Comparison of ENCODE assay signal across 11 cellular contexts in the genomic region with DNA sequence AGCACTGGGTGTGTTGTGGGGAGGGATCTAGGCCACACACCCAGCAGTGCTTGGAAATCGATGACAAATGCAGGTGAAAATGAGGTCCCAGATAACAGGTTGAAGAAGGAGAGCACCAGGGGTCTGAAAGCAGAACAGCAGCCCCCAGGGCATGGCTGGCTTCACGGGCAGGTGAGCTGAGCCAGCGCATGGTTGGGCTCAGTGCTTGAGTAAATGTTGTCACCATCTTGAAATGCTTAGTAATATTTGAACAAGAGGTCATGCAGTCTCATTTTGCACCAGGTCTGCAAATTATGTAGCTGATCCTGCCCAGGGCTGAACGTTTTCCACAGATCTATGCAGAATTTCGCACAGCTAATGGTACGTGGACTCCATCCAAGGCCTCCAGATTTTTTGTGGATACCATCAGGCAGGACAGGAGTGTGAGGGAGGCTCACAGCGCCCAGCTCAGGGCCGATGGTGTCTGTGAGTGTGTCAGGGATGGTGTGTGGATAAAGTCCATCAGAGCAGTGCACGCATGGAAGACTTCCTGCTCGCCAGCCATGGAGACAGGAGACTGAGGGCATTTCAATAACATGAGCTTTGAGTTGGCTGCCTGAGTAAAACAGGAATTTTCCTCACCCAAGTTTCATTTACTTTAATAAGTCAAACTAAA. TPM values are rescaled to one million over a fixed set of nuclear protein-coding genes. Genes with fewer than 3 reads are reported as not detected.
A peak's percentile ranks its signal among the peaks of the same experiment; 100 is the strongest.
DNase-seq lines count a peak whose midpoint lies in the region; ATAC-seq and TF ChIP-seq lines count a peak whose summit lies in the region.
"Had no signal": no experiment of that assay in that cellular context is flagged by ENCODE, and none has a peak within 500 bp of the region (broad histone marks: within the 10 kb centered on the region; RNA-seq: fewer than 3 reads in every experiment).

No MANE protein-coding gene starts in this region.

- H3K9me2 ChIP-seq in PC-3 (replicated peaks; ENCODE audit: low read length), result no peaks in the 10 kb centered on the region

- H3K79me2 ChIP-seq in PC-3 (ENCODE audit: low read length), result no peaks in the 10 kb centered on the region

- no peak for DNase-seq in natural killer cell treated with Interleukin-12 subunit alpha and Interleukin-12 subunit beta and Interleukin-15 and Interleukin-18, amount 100 ng/mL, for 72 hours (ENCODE audit: low spot score)
- DNase-seq in natural killer cell, result no peak
- DNase-seq in PC-3, result peak; percentile 82
- DNase-seq in foreskin keratinocyte, result no peak
- DNase-seq in MV-4-11 (lab: John Stamatoyannopoulos, UW), result no peak
- DNase-seq in endothelial cell (ENCODE audit: low spot score), result no peak
- DNase-seq: immature natural killer cell, Kasumi-1, SIG-M5 had no signal

- H3K27me3 ChIP-seq in PC-3 (ENCODE audit: low read length), result no peaks in the 10 kb centered on the region
- no peaks in the 10 kb centered on the region for H3K27me3 ChIP-seq in foreskin keratinocyte

- H3K4me2 ChIP-seq in PC-3 (ENCODE audit: low read length), result peak overlapping the region; percentile 80

- H3K27ac Mint-ChIP-seq in natural killer cell treated with Interleukin-12 subunit alpha and Interleukin-12 subunit beta and Interleukin-15 and Interleukin-18, amount 100 ng/mL, for 72 hours, result peak overlapping the region; percentile 66 to 78
- H3K27ac Mint-ChIP-seq in natural killer cell (peak overlapping the region in 1 of 2 donors; percentile 64), endothelial cell (ENCODE audit: unreplicated experiment) (no peak overlapping the region)

- no peaks in the 10 kb centered on the region for H3F3A ChIP-seq in PC-3 (ENCODE audit: low read length, unreplicated experiment)

- H3K9me3 ChIP-seq in PC-3 (ENCODE audit: low read length), result no peaks in the 10 kb centered on the region

- peaks cover 19 to 26% of the 10 kb centered on the region in 2 donors for H3K4me1 Mint-ChIP-seq in natural killer cell treated with Interleukin-12 subunit alpha and Interleukin-12 subunit beta and Interleukin-15 and Interleukin-18, amount 100 ng/mL, for 72 hours (ENCODE audit: low read depth in 2 of 2)
- H3K4me1 Mint-ChIP-seq in natural killer cell, result peaks cover 1 to 20% of the 10 kb centered on the region in 2 donors
- H3K4me1 Mint-ChIP-seq in endothelial cell (ENCODE audit: unreplicated experiment), result peaks cover 26% of the 10 kb centered on the region

- no peak overlapping the region for H3K4me3 ChIP-seq in PC-3 (ENCODE audit: low read length)

- CTCF ChIA-PET in PC-3 (lab: Charles Lee), result interaction anchor here (1.5 kb wide), 1 partner anchor 9 kb away, joined by 4 read pairs; no protein-coding TSS in a partner anchor

- POLR2A ChIA-PET in PC-3 (lab: Charles Lee; ENCODE audit: unreplicated experiment), result no interaction called here

- no peaks in the 10 kb centered on the region for H3K9me3 Mint-ChIP-seq in natural killer cell treated with Interleukin-12 subunit alpha and Interleukin-12 subunit beta and Interleukin-15 and Interleukin-18, amount 100 ng/mL, for 72 hours
- H3K9me3 Mint-ChIP-seq in natural killer cell (no peaks in the 10 kb centered on the region), endothelial cell (ENCODE audit: unreplicated experiment) (peaks cover 9% of the 10 kb centered on the region)
- H3K9me3 Mint-ChIP-seq: immature natural killer cell had no signal

- H3K4me1 ChIP-seq in PC-3 (ENCODE audit: insufficient read depth, low read length) (peaks cover 39% of the 10 kb centered on the region), foreskin keratinocyte (peaks cover 22% of the 10 kb centered on the region)

- TSS peak; percentile 37 for BruUV-seq in PC-3 (replicated peaks; lab: Mats Ljungman, UMichigan)

- H4K20me1 ChIP-seq in PC-3 (ENCODE audit: low read length), result no peaks in the 10 kb centered on the region

- H3K36me3 Mint-ChIP-seq in natural killer cell treated with Interleukin-12 subunit alpha and Interleukin-12 subunit beta and Interleukin-15 and Interleukin-18, amount 100 ng/mL, for 72 hours, result no peaks in the 10 kb centered on the region
- H3K36me3 Mint-ChIP-seq in natural killer cell (no peaks in the 10 kb centered on the region), endothelial cell (ENCODE audit: low read depth, unreplicated experiment) (peaks cover 13% of the 10 kb centered on the region)

- no peaks in the 10 kb centered on the region for H3K36me3 ChIP-seq in PC-3 (ENCODE audit: low read depth, low read length)

- H3K27me3 Mint-ChIP-seq in natural killer cell treated with Interleukin-12 subunit alpha and Interleukin-12 subunit beta and Interleukin-15 and Interleukin-18, amount 100 ng/mL, for 72 hours, result peaks cover 19 to 29% of the 10 kb centered on the region in 2 donors
- H3K27me3 Mint-ChIP-seq in natural killer cell (ENCODE audit: low read depth in 2 of 2) (peaks cover 25 to 27% of the 10 kb centered on the region in 2 donors), endothelial cell (ENCODE audit: unreplicated experiment) (peaks cover 14% of the 10 kb centered on the region)

- ATAC-seq in natural killer cell treated with Interleukin-12 subunit alpha and Interleukin-12 subunit beta and Interleukin-15 and Interleukin-18, amount 100 ng/mL, for 72 hours, result no peak
- ATAC-seq in natural killer cell (no peak), PC-3 (peak; percentile 66), foreskin keratinocyte (no peak), GM21576 (IDR thresholded peaks at IDR 0.05; ENCODE audit: unreplicated experiment) (no peak), HG03045 (IDR thresholded peaks at IDR 0.05; ENCODE audit: unreplicated experiment) (no peak)

- peak overlapping the region; percentile 79 for H3K4me3 Mint-ChIP-seq in natural killer cell treated with Interleukin-12 subunit alpha and Interleukin-12 subunit beta and Interleukin-15 and Interleukin-18, amount 100 ng/mL, for 72 hours
- H3K4me3 Mint-ChIP-seq in natural killer cell, result no peak overlapping the region
- H3K4me3 Mint-ChIP-seq in endothelial cell (ENCODE audit: unreplicated experiment), result no peak overlapping the region
- H3K4me3 Mint-ChIP-seq: immature natural killer cell had no signal

- H2AFZ ChIP-seq in PC-3 (ENCODE audit: low read length), result peak overlapping the region; percentile 52

- peak overlapping the region; percentile 59 for H3K9ac ChIP-seq in PC-3 (ENCODE audit: low read length)

- intact Hi-C loops in natural killer cell (cut with micrococcal nuclease) (no loop called here), PC-3 (cut with micrococcal nuclease) (loop anchor here (10.0 kb wide), 1 partner anchor 105 kb away; no protein-coding TSS in a partner anchor)

- TF ChIP-seq CTCF in natural killer cell (IDR thresholded peaks at IDR 0.05) (no peak), PC-3 (conservative IDR thresholded peaks at IDR 0.05; ENCODE audit: low read depth, low read length) (no peak), foreskin keratinocyte (conservative IDR thresholded peaks at IDR 0.05) (no peak), endothelial cell (IDR thresholded peaks at IDR 0.05; ENCODE audit: unreplicated experiment) (no peak)

- peak overlapping the region; percentile 96 for H3K27ac ChIP-seq in PC-3 (ENCODE audit: low read length)
- H3K27ac ChIP-seq in foreskin keratinocyte, result peak overlapping the region; percentile 59

RNA-seq across cellular contexts. Expression of a gene that starts 53.1 kb away (rescaled TPM):
- total RNA-seq in natural killer cell treated with Interleukin-12 subunit alpha and Interleukin-12 subunit beta and Interleukin-15 and Interleukin-18, amount 100 ng/mL, for 72 hours, result 10 to 100 TPM in 1 of 2 donors, 1 to 10 TPM in 1; 5.4 to 14.6 TPM
- total RNA-seq in natural killer cell, result 1 to 10 TPM; 6.0 to 9.7 (median 7.3) TPM
- 18.0 and 21.3 TPM in 2 replicates for total RNA-seq in PC-3 (2014; rRNA removed)
- total RNA-seq in foreskin keratinocyte, result 48.5 and 56.1 TPM in 2 replicates
- polyA plus RNA-seq in foreskin keratinocyte, result 25.4 and 27.1 TPM in 2 replicates
- total RNA-seq in endothelial cell (ENCODE audit: unreplicated experiment), result 68.6 TPM
